In the genomic region with DNA sequence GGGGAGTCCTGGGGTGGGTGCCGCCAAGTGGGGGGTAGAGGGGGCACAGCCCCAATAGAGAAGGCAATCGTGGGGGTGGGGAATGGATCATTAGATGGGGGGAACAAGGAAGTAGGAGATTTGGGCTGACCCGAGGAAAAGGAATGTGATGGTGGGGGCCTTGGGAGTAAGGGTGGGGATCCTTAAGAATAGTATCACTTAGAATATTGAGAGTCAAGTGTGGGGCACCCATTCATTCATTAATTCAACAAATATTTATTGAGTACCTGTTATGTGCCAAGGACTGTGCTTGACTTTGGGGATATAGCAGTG, we compare ENCODE assay signal across 8 cellular contexts. TPM values are rescaled to one million over a fixed set of nuclear protein-coding genes. Genes with fewer than 3 reads are reported as not detected.
DNase-seq lines count a peak whose midpoint lies in the region; ATAC-seq and TF ChIP-seq lines count a peak whose summit lies in the region.

No MANE protein-coding gene starts in this region.

- H3K4me1 ChIP-seq in gastrocnemius medialis: peaks cover 41 to 45% of the 10 kb centered on the region in 2 donors

- no peak for DNase-seq in T-helper 17 cell
- DNase-seq in fibroblast of villous mesenchyme (ENCODE audit: low read depth): no peak
- DNase-seq in gastrocnemius medialis: no peak
- DNase-seq in GM20000 (ENCODE audit: low spot score): no peak
- no peak for DNase-seq in stimulated activated CD4-positive, alpha-beta T cell treated with anti-CD3 and anti-CD28 coated beads, Interleukin-1b, Interleukin-23, amount 100 ng/mL, for 48 hours

- TF ChIP-seq POLR2A in gastrocnemius medialis (IDR thresholded peaks at IDR 0.05): no peak

- no peaks in the 10 kb centered on the region for H3K27me3 ChIP-seq in gastrocnemius medialis

- H3K9me3 ChIP-seq in T-helper 17 cell (ENCODE audit: control insufficient read depth, low read length, poor library complexity, severe bottlenecking): no peaks in the 10 kb centered on the region
- no peaks in the 10 kb centered on the region for H3K9me3 ChIP-seq in gastrocnemius medialis

- in situ Hi-C loops in gastrocnemius medialis (cut with MboI; ENCODE audit: low sequenced_read_pairs in 4 of 4): no loop called here

- H3K4me3 Mint-ChIP-seq in T-helper 17 cell: peak overlapping the region; percentile 94

- ATAC-seq in T-helper 17 cell: no peak
- no peak for ATAC-seq in gastrocnemius medialis
- no peak for ATAC-seq in HG02763 (IDR thresholded peaks at IDR 0.05; ENCODE audit: unreplicated experiment)
- no peak for ATAC-seq in HG03280 (IDR thresholded peaks at IDR 0.05; ENCODE audit: unreplicated experiment)

- peaks cover 9% of the 10 kb centered on the region for H3K27me3 Mint-ChIP-seq in T-helper 17 cell

- intact Hi-C loops in gastrocnemius medialis (cut with DNase I; ENCODE audit: low total_unique reads): loop anchor here (2.0 kb wide), 3 partner anchors 31 to 445 kb away; a partner anchor contains a TSS

- peaks cover 52% of the 10 kb centered on the region for H3K4me1 Mint-ChIP-seq in T-helper 17 cell

- peak overlapping the region; percentile 90 to 97 (median 90) for H3K27ac ChIP-seq in gastrocnemius medialis

- H3K36me3 ChIP-seq in gastrocnemius medialis: no peaks in the 10 kb centered on the region

- H3K4me3 ChIP-seq in GM12875 (ENCODE audit: low read depth, low read length) (peak overlapping the region; percentile 98), fibroblast of villous mesenchyme (ENCODE audit: low read depth, low read length) (peak overlapping the region; percentile 87), gastrocnemius medialis (peak overlapping the region; percentile 98 to 100 (median 100))

- no peak for TF ChIP-seq CTCF in GM12875 (IDR thresholded peaks at IDR 0.05; ENCODE audit: borderline replicate concordance, insufficient read depth, low read depth, low read length)
- TF ChIP-seq CTCF in fibroblast of villous mesenchyme (IDR thresholded peaks at IDR 0.05; ENCODE audit: insufficient read depth, low read depth, low read length): no peak
- TF ChIP-seq CTCF in gastrocnemius medialis (IDR thresholded peaks at IDR 0.05 in 4 of 5, conservative IDR thresholded peaks at IDR 0.05 in 1 of 5): no peak
- no peak for TF ChIP-seq CTCF in GM20000 (IDR thresholded peaks at IDR 0.05; ENCODE audit: extremely low read depth, missing control alignments)

- peak overlapping the region; percentile 95 for H3K27ac Mint-ChIP-seq in T-helper 17 cell

- H3K36me3 Mint-ChIP-seq in T-helper 17 cell (ENCODE audit: low read depth): no peaks in the 10 kb centered on the region

RNA-seq across cellular contexts. Expression of a gene that starts 0.6 kb away (rescaled TPM):
- total RNA-seq in T-helper 17 cell (10 to 100 TPM; 34.8 to 42.8 TPM), fibroblast of villous mesenchyme (44.9 and 48.3 TPM in 2 replicates), gastrocnemius medialis (10 to 100 TPM; 47.4 to 74.9 (median 62.8) TPM)

RNA-seq across cellular contexts. Expression of a gene that starts 50.7 kb away (rescaled TPM):
- total RNA-seq in T-helper 17 cell (not detected), fibroblast of villous mesenchyme (0.43 and 0.64 TPM in 2 replicates), gastrocnemius medialis (10 to 100 TPM in 3 of 4 donors, 1 to 10 TPM in 1; 5.9 to 29.2 (median 13.9) TPM)
